In the genomic region with DNA sequence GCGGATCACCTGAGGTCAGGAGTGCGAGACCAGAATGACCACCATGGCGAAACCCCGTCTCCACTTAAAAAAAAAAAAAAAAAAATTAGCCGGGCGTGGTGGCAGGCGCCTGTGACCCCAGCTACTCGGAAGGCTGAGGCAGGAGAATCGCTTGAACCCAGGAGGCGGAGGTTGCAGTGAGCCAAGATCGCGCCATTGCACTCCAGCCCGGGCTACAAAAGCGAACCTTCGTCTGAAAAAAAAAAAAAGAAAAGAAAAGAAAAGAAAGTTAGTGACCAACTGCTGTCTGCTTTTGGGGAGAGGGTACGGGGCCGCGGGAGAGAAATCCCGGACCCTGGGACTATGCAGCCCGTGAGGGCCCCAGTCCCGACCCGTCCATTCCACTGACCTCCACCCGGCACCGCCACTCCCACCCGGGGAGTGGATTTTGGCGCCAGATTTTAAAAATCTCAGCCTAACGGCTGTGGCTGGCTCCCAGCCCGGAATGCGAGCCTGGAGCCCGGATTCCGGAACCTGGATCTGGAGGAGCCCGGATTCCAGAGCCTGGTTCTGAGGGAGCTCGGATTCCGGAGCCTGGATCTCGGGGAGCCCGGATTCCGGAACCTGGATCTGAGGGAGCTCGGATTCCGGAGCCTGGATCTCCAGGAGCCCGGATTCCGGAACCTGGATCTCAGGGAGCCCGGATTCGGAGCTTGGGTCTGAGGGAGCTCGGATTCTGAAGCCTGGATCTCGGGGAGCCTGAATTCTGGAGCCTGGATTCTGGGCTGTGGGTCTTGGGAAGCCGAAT, we compare ENCODE assay signal across 1 cellular context.
TF ChIP-seq lines count a peak whose summit lies in the region.

No MANE protein-coding gene starts in this region.

TF ChIP-seq in IMR-90, 13 proteins besides CTCF, POLR2A, EP300 and RAD21:
- peak; percentile 13; the same call in 1 of the 2 replicates for TF ChIP-seq RFX5 (IDR thresholded peaks at IDR 0.05; ENCODE audit: low read depth, low read length)
- TF ChIP-seq MAZ (IDR thresholded peaks at IDR 0.05; ENCODE audit: borderline replicate concordance, low read depth, low read length): peak; percentile 71
- no peak for TF ChIP-seq CHD1 (IDR thresholded peaks at IDR 0.05; ENCODE audit: low read depth, low read length)
